8 cellular contexts compared by ENCODE assay signal in the genomic region with DNA sequence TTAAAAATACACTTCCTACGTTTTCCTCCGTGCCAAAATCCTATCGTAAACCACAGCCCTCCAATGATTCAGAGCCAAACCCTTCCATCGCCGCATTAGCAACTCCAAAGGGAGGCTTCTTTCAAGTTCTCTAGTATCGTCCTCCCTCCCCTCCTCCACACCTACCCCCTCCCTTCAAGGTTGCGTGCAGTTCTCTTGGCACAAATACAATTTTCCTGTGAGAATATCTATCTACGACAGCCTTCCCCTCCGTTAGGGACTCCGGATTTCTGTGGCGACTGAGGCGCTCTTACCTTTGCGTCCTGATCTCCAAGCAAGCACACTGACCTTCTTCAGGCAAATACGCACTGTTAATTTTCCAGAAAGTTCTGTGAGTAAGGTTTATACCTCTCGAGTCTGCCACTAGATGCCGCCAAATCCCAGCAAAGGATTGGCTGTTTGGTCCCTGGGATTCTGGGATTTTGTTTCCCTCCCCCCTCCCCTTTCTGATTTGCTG. TPM values are rescaled to one million over a fixed set of nuclear protein-coding genes. Genes with fewer than 3 reads are reported as not detected.
DNase-seq lines count a peak whose midpoint lies in the region; FAIRE-seq and TF ChIP-seq lines count a peak whose summit lies in the region.

No MANE protein-coding gene starts in this region.

- peaks cover 14% of the 10 kb centered on the region for H3K36me3 ChIP-seq in BLaER1
- peaks cover 0 to 9% of the 10 kb centered on the region in 2 experiments for H3K36me3 ChIP-seq in endothelial cell of umbilical vein (ENCODE audit: control insufficient read depth in 2 of 2, extremely low read depth in 1 of 2, insufficient read depth in 2 of 2, low read length in 2 of 2)

- POLR2A ChIA-PET in endothelial cell of umbilical vein (lab: Charles Lee), result interaction anchor here (0.7 kb wide), 3 partner anchors 9 to 80 kb away, joined by 3 to 7 read pairs (median 4); a partner anchor contains a TSS

- H3K4me1 ChIP-seq in BLaER1 (peaks cover 16% of the 10 kb centered on the region), endothelial cell of umbilical vein (ENCODE audit: control insufficient read depth, extremely low read depth, insufficient read depth, low read length) (peaks cover 20% of the 10 kb centered on the region)

- peak overlapping the region; percentile 84 for H2AFZ ChIP-seq in endothelial cell of umbilical vein (ENCODE audit: low read depth, low read length)

- TF ChIP-seq CTCF in endothelial cell of umbilical vein (IDR thresholded peaks at IDR 0.05; ENCODE audit: extremely low read depth in 1 of 2, insufficient read depth in 1 of 2, low read depth in 1 of 2, low read length in 2 of 2), result peak; percentile 62 to 71

- H3K9ac ChIP-seq in BLaER1 (peak overlapping the region; percentile 82), endothelial cell of umbilical vein (replicated peaks; ENCODE audit: extremely low read depth, insufficient read depth, low read length) (peak overlapping the region; percentile 99)

- no peaks in the 10 kb centered on the region for H3K9me1 ChIP-seq in endothelial cell of umbilical vein (replicated peaks; ENCODE audit: control insufficient read depth, extremely low read depth, insufficient read depth, low read length)

- H3K9me3 ChIP-seq in BLaER1, result peaks cover 4% of the 10 kb centered on the region; the same call in 1 of the 2 replicates
- no peaks in the 10 kb centered on the region for H3K9me3 ChIP-seq in endothelial cell of umbilical vein (replicated peaks; ENCODE audit: control insufficient read depth, insufficient read depth, low read length)

- intact Hi-C loops in endothelial cell of umbilical vein (cut with micrococcal nuclease), result loop anchor here (1.0 to 5.0 kb wide), 8 partner anchors 87 to 479 kb away; a partner anchor contains a TSS

- no peak for TF ChIP-seq POLR2A in endothelial cell of umbilical vein (IDR thresholded peaks at IDR 0.05; ENCODE audit: low read depth, low read length)

- TSS peak; percentile 40 for BruUV-seq in endothelial cell of umbilical vein (replicated peaks; lab: Mats Ljungman, UMichigan)

- H3K4me2 ChIP-seq in BLaER1 (peak overlapping the region; percentile 58), endothelial cell of umbilical vein (ENCODE audit: insufficient read depth, low read length) (peak overlapping the region; percentile 81)

- peaks cover 26% of the 10 kb centered on the region for H3K79me2 ChIP-seq in endothelial cell of umbilical vein (ENCODE audit: control insufficient read depth, insufficient read depth, low read length)

- FAIRE-seq in endothelial cell of umbilical vein (lab: Jason Lieb, UNC), result peak; percentile 31

- H3K27ac ChIP-seq in BLaER1 (peak overlapping the region; percentile 88), endothelial cell of umbilical vein (ENCODE audit: insufficient read depth, low read depth, low read length) (peak overlapping the region; percentile 98)

- CTCF ChIA-PET in endothelial cell of umbilical vein (lab: Charles Lee), result interaction anchor here (0.6 kb wide), 1 partner anchor 58 kb away, joined by 3 read pairs; no protein-coding TSS in a partner anchor

- peak; percentile 58 for DNase-seq in HK-2 (ENCODE audit: unreplicated experiment)
- DNase-seq in NCI-H748 treated with DMSO at 0.1 percent for 48 hours (lab: John Stamatoyannopoulos, UW), result peak; percentile 70
- DNase-seq in activated CD8-positive, alpha-beta memory T cell treated with anti-CD3 and anti-CD28 coated beads for 48 hours (ENCODE audit: low read depth in 2 of 3, low spot score in 2 of 3), result peak; percentile 1 to 5 (median 3)
- peak; percentile 79 for DNase-seq in endothelial cell of umbilical vein (ENCODE audit: low read depth, low spot score)
- peak; percentile 80 for DNase-seq in midbrain (lab: John Stamatoyannopoulos, UW)
- DNase-seq in stimulated activated CD8-positive, alpha-beta memory T cell treated with anti-CD3 and anti-CD28 coated beads, Interleukin-4, amount 100 ng/mL, for 24 hours (ENCODE audit: low read depth), result peak; percentile 5
- DNase-seq in mesenteric fat pad (ENCODE audit: low spot score), result no peak

- dilution Hi-C loops in endothelial cell of umbilical vein (cut with MboI; ENCODE audit: extremely low pct_ligation_motif_present, low sequenced_read_pairs), result no loop called here

- peaks cover 14% of the 10 kb centered on the region for H4K20me1 ChIP-seq in BLaER1
- H4K20me1 ChIP-seq in endothelial cell of umbilical vein (replicated peaks; ENCODE audit: control insufficient read depth, extremely low read depth, insufficient read depth, low read length), result no peaks in the 10 kb centered on the region

- H3K4me3 ChIP-seq in BLaER1, result peak overlapping the region; percentile 73
- H3K4me3 ChIP-seq in endothelial cell of umbilical vein (replicated peaks in 1 of 3; ENCODE audit: insufficient read depth in 1 of 3, low read depth in 1 of 3, low read length in 3 of 3), result peak overlapping the region; percentile 54 to 97 (median 85)

- H3K27me3 ChIP-seq in BLaER1 (no peaks in the 10 kb centered on the region; the same call in 1 of the 2 replicates), endothelial cell of umbilical vein (ENCODE audit: control insufficient read depth in 2 of 2, insufficient read depth in 2 of 2, low read length in 2 of 2) (no peaks in the 10 kb centered on the region)

TF ChIP-seq in endothelial cell of umbilical vein, 7 proteins besides CTCF, POLR2A, EP300 and RAD21:
- TF ChIP-seq, protein P1, sequence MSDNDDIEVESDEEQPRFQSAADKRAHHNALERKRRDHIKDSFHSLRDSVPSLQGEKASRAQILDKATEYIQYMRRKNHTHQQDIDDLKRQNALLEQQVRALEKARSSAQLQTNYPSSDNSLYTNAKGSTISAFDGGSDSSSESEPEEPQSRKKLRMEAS (IDR thresholded peaks at IDR 0.05; ENCODE audit: insufficient read depth, insufficient read length), result no peak
- TF ChIP-seq MYC (IDR thresholded peaks at IDR 0.05; ENCODE audit: low read depth, low read length), result no peak
- no peak for TF ChIP-seq GATA2 (IDR thresholded peaks at IDR 0.05; ENCODE audit: insufficient read depth, insufficient read length, low read depth, low read length)
- no peak for TF ChIP-seq POLR2AphosphoS5 (IDR thresholded peaks at IDR 0.05; ENCODE audit: insufficient read depth, low read depth, low read length)
- TF ChIP-seq JUN (IDR thresholded peaks at IDR 0.05; ENCODE audit: borderline replicate concordance, insufficient read depth, insufficient read length, low read depth), result no peak
- no peak for TF ChIP-seq EZH2 (IDR thresholded peaks at IDR 0.05; ENCODE audit: borderline replicate concordance, low read depth, low read length, severe bottlenecking)
- TF ChIP-seq FOS (IDR thresholded peaks at IDR 0.05; ENCODE audit: borderline replicate concordance, insufficient read depth, low read length), result no peak
TF ChIP-seq in endothelial cell of umbilical vein: peak in this region for 0.

RNA-seq across cellular contexts. Expression of a gene that starts 1.2 kb away (rescaled TPM):
- total RNA-seq in endothelial cell of umbilical vein (414 and 445 TPM in 2 replicates), mesenteric fat pad (268 TPM)
- 208 and 331 TPM in 2 replicates for polyA plus RNA-seq in endothelial cell of umbilical vein
- polyA plus RNA-seq in endothelial cell of umbilical vein (2011; cell fraction: cytosol; rRNA removed), result 444 and 471 TPM in 2 replicates
- polyA plus RNA-seq in endothelial cell of umbilical vein (2011; cell fraction: nucleus; rRNA removed), result 315 and 479 TPM in 2 replicates
- polyA plus RNA-seq in endothelial cell of umbilical vein (2012), result 497 and 598 TPM in 2 replicates
- polyA minus RNA-seq in endothelial cell of umbilical vein, result 191 and 193 TPM in 2 replicates
- polyA minus RNA-seq in endothelial cell of umbilical vein (2011; cell fraction: cytosol; rRNA and poly(A)+ RNA removed), result 103 TPM
- polyA minus RNA-seq in endothelial cell of umbilical vein (2011; cell fraction: nucleus; rRNA and poly(A)+ RNA removed), result 91.8 and 122 TPM in 2 replicates

RNA-seq across cellular contexts. Expression of a gene that starts 23.0 kb away (rescaled TPM):
- total RNA-seq in endothelial cell of umbilical vein (not detected in 2 replicates), mesenteric fat pad (not detected)
- polyA plus RNA-seq in endothelial cell of umbilical vein, result 0.19 TPM in 1 of 2 replicates, not detected in the other
- not detected in 2 replicates for polyA plus RNA-seq in endothelial cell of umbilical vein (2011; cell fraction: cytosol; rRNA removed)
- polyA plus RNA-seq in endothelial cell of umbilical vein (2011; cell fraction: nucleus; rRNA removed), result not detected in 2 replicates
- polyA plus RNA-seq in endothelial cell of umbilical vein (2012), result not detected in 2 replicates
- not detected in 2 replicates for polyA minus RNA-seq in endothelial cell of umbilical vein
- polyA minus RNA-seq in endothelial cell of umbilical vein (2011; cell fraction: cytosol; rRNA and poly(A)+ RNA removed), result not detected
- not detected in 2 replicates for polyA minus RNA-seq in endothelial cell of umbilical vein (2011; cell fraction: nucleus; rRNA and poly(A)+ RNA removed)

RNA-seq across cellular contexts. Expression of a gene that starts 59.0 kb away (rescaled TPM):
- total RNA-seq in endothelial cell of umbilical vein, result 14.6 and 18.5 TPM in 2 replicates
- polyA plus RNA-seq in endothelial cell of umbilical vein, result 12.8 and 18.6 TPM in 2 replicates
- 27.8 and 28.0 TPM in 2 replicates for polyA plus RNA-seq in endothelial cell of umbilical vein (2011; cell fraction: cytosol; rRNA removed)
- polyA plus RNA-seq in endothelial cell of umbilical vein (2011; cell fraction: nucleus; rRNA removed), result 19.5 and 25.9 TPM in 2 replicates
- polyA plus RNA-seq in endothelial cell of umbilical vein (2012), result 14.8 and 20.1 TPM in 2 replicates
- polyA minus RNA-seq in endothelial cell of umbilical vein, result 5.7 and 8.6 TPM in 2 replicates
- polyA minus RNA-seq in endothelial cell of umbilical vein (2011; cell fraction: cytosol; rRNA and poly(A)+ RNA removed), result 7.0 TPM
- polyA minus RNA-seq in endothelial cell of umbilical vein (2011; cell fraction: nucleus; rRNA and poly(A)+ RNA removed), result 2.9 and 3.2 TPM in 2 replicates
- 22.3 TPM for total RNA-seq in mesenteric fat pad
